Comparison of ENCODE assay signal across 7 cellular contexts in genomic region chr12:6534914-6535696, GRCh38. TPM values are rescaled to one million over a fixed set of nuclear protein-coding genes. Genes with fewer than 3 reads are reported as not detected.
DNase-seq lines count a peak whose midpoint lies in the region; ATAC-seq and TF ChIP-seq lines count a peak whose summit lies in the region.

No MANE protein-coding gene starts in this region.

- in situ Hi-C loops in GM13977 (cut with MboI; ENCODE audit: low pct_unique_long_range_greater_than_20kb, low sequenced_read_pairs, unreplicated experiment) = loop anchor here (10.0 kb wide), 1 partner anchor 110 kb away; no protein-coding TSS in a partner anchor

- peaks cover 35% of the 10 kb centered on the region for H3K36me3 Mint-ChIP-seq in activated T-cell treated with anti-CD3 and anti-CD28 coated beads, Interleukin-2, amount 50 U/mL, for 4 hours (ENCODE audit: insufficient read depth)
- H3K36me3 Mint-ChIP-seq in stimulated activated effector memory CD8-positive, alpha-beta T cell treated with anti-CD3 and anti-CD28 coated beads, Interleukin-12 subunit alpha, Interleukin-12 subunit beta, amount 100 ng/mL, for 72 hours = peaks cover 100% of the 10 kb centered on the region

- no peaks in the 10 kb centered on the region for H4K20me1 ChIP-seq in OCI-LY1 (ENCODE audit: insufficient read depth, low read length)

- H3K4me1 ChIP-seq in OCI-LY1 (ENCODE audit: insufficient read depth, low read length, severe bottlenecking) (peaks cover 66% of the 10 kb centered on the region), esophagus (ENCODE audit: control insufficient read depth in 2 of 2, insufficient read depth in 2 of 2, low read length in 1 of 2) (peaks cover 5 to 34% of the 10 kb centered on the region in 2 donors), muscle layer of duodenum (ENCODE audit: control insufficient read depth in 1 of 2, insufficient read depth in 2 of 2, low read length in 2 of 2) (peaks cover 18 to 53% of the 10 kb centered on the region in 2 donors)

- TF ChIP-seq CTCF in GM13977 (IDR thresholded peaks at IDR 0.05; ENCODE audit: extremely low read depth, insufficient read depth, missing control alignments) = no peak
- no peak for TF ChIP-seq CTCF in OCI-LY1 (IDR thresholded peaks at IDR 0.05; ENCODE audit: low read length)

- H3K27ac ChIP-seq in OCI-LY1 (ENCODE audit: low read depth, low read length, poor library complexity, severe bottlenecking) (peak overlapping the region; percentile 85), esophagus (ENCODE audit: low read depth in 2 of 2, low read length in 1 of 2) (peak overlapping the region; percentile 99), muscle layer of duodenum (ENCODE audit: low read length) (peak overlapping the region; percentile 96)

- H3F3A ChIP-seq in OCI-LY1 (ENCODE audit: insufficient read depth, low read length) = no peaks in the 10 kb centered on the region; the same call in none of the 2 replicates

- ATAC-seq in HG03342 (IDR thresholded peaks at IDR 0.05; ENCODE audit: unreplicated experiment) = peak; percentile 6
- ATAC-seq in activated T-cell treated with anti-CD3 and anti-CD28 coated beads, Interleukin-2, amount 50 U/mL, for 4 hours = peak; percentile 11 to 14
- peak; percentile 33 for ATAC-seq in stimulated activated effector memory CD8-positive, alpha-beta T cell treated with anti-CD3 and anti-CD28 coated beads, Interleukin-12 subunit alpha, Interleukin-12 subunit beta, amount 100 ng/mL, for 72 hours

- no peaks in the 10 kb centered on the region for H3K9me2 ChIP-seq in OCI-LY1 (ENCODE audit: low read depth, low read length)

- peaks cover 53% of the 10 kb centered on the region for H3K4me1 Mint-ChIP-seq in activated T-cell treated with anti-CD3 and anti-CD28 coated beads, Interleukin-2, amount 50 U/mL, for 4 hours (ENCODE audit: low read depth)
- H3K4me1 Mint-ChIP-seq in stimulated activated effector memory CD8-positive, alpha-beta T cell treated with anti-CD3 and anti-CD28 coated beads, Interleukin-12 subunit alpha, Interleukin-12 subunit beta, amount 100 ng/mL, for 72 hours = peaks cover 76% of the 10 kb centered on the region

- 0 to 1% methylated on average over 52 to 55 of the region's 55 CpGs for WGBS in esophagus, 2 donors

- peaks cover 74% of the 10 kb centered on the region for H3K36me3 ChIP-seq in OCI-LY1 (ENCODE audit: insufficient read depth, low read length)
- peaks cover 8 to 31% of the 10 kb centered on the region in 2 donors for H3K36me3 ChIP-seq in esophagus (ENCODE audit: control insufficient read depth in 2 of 2, insufficient read depth in 2 of 2, low read length in 1 of 2)
- peaks cover 34 to 41% of the 10 kb centered on the region in 2 donors for H3K36me3 ChIP-seq in muscle layer of duodenum (ENCODE audit: control insufficient read depth in 1 of 2, insufficient read depth in 2 of 2, low read length in 2 of 2)

- H3K27me3 Mint-ChIP-seq in activated T-cell treated with anti-CD3 and anti-CD28 coated beads, Interleukin-2, amount 50 U/mL, for 4 hours (ENCODE audit: low read depth) = no peaks in the 10 kb centered on the region

- H3K27ac Mint-ChIP-seq in stimulated activated effector memory CD8-positive, alpha-beta T cell treated with anti-CD3 and anti-CD28 coated beads, Interleukin-12 subunit alpha, Interleukin-12 subunit beta, amount 100 ng/mL, for 72 hours = peak overlapping the region; percentile 100

- H3K4me3 Mint-ChIP-seq in activated T-cell treated with anti-CD3 and anti-CD28 coated beads, Interleukin-2, amount 50 U/mL, for 4 hours = peak overlapping the region; percentile 97
- peak overlapping the region; percentile 99 for H3K4me3 Mint-ChIP-seq in stimulated activated effector memory CD8-positive, alpha-beta T cell treated with anti-CD3 and anti-CD28 coated beads, Interleukin-12 subunit alpha, Interleukin-12 subunit beta, amount 100 ng/mL, for 72 hours

- H3K9me3 Mint-ChIP-seq in activated T-cell treated with anti-CD3 and anti-CD28 coated beads, Interleukin-2, amount 50 U/mL, for 4 hours = no peaks in the 10 kb centered on the region
- no peaks in the 10 kb centered on the region for H3K9me3 Mint-ChIP-seq in stimulated activated effector memory CD8-positive, alpha-beta T cell treated with anti-CD3 and anti-CD28 coated beads, Interleukin-12 subunit alpha, Interleukin-12 subunit beta, amount 100 ng/mL, for 72 hours

- H3K9me3 ChIP-seq in OCI-LY1 (ENCODE audit: low read length) (no peaks in the 10 kb centered on the region), esophagus (ENCODE audit: control insufficient read depth in 2 of 2, insufficient read depth in 1 of 2, low read depth in 1 of 2, low read length in 1 of 2) (no peaks in the 10 kb centered on the region), muscle layer of duodenum (ENCODE audit: control insufficient read depth in 1 of 2, low read length in 2 of 2) (no peaks in the 10 kb centered on the region)

- peak; percentile 65 for DNase-seq in GM13977 (ENCODE audit: low spot score)
- DNase-seq in activated T-cell treated with anti-CD3 and anti-CD28 coated beads, Interleukin-2, amount 50 U/mL, for 4 hours = peak; percentile 66
- peak; percentile 65 to 93 for DNase-seq in stimulated activated effector memory CD8-positive, alpha-beta T cell treated with anti-CD3 and anti-CD28 coated beads, Interleukin-12 subunit alpha, Interleukin-12 subunit beta, amount 100 ng/mL, for 72 hours (ENCODE audit: low spot score in 2 of 2)

- peak overlapping the region; percentile 98 for H3K4me3 ChIP-seq in OCI-LY1 (ENCODE audit: low read depth, low read length, poor library complexity, severe bottlenecking)
- peak overlapping the region; percentile 89 to 98 for H3K4me3 ChIP-seq in esophagus (ENCODE audit: low read depth in 1 of 2, low read length in 2 of 2)
- peak overlapping the region; percentile 88 to 98 for H3K4me3 ChIP-seq in muscle layer of duodenum (ENCODE audit: low read depth in 1 of 2, low read length in 2 of 2)

- H3K27me3 ChIP-seq in OCI-LY1 (ENCODE audit: insufficient read depth, low read length) = no peaks in the 10 kb centered on the region
- no peaks in the 10 kb centered on the region for H3K27me3 ChIP-seq in esophagus (ENCODE audit: control insufficient read depth in 1 of 2, insufficient read depth in 2 of 2, low read length in 2 of 2)
- no peaks in the 10 kb centered on the region for H3K27me3 ChIP-seq in muscle layer of duodenum (ENCODE audit: low read depth, low read length)

- H3K9ac ChIP-seq in OCI-LY1 (ENCODE audit: low read length) = peak overlapping the region; percentile 92

- peak overlapping the region; percentile 91 for H3K4me2 ChIP-seq in OCI-LY1 (ENCODE audit: low read length)

- no peak overlapping the region for H2AFZ ChIP-seq in OCI-LY1 (ENCODE audit: low read length)

- peaks cover 17% of the 10 kb centered on the region for H3K79me2 ChIP-seq in OCI-LY1 (ENCODE audit: insufficient read depth, low read length)

RNA-seq across cellular contexts. Expression of gene GAPDH, which starts 0.8 kb away (rescaled TPM):
- 1,000 to 10,000 TPM; 4,635 to 5,387 (median 5,019) TPM for total RNA-seq in activated T-cell treated with anti-CD3 and anti-CD28 coated beads, Interleukin-2, amount 50 U/mL, for 4 hours
- 1,000 to 10,000 TPM; 2,765 to 3,567 TPM for polyA plus RNA-seq in esophagus

RNA-seq across cellular contexts. Expression of gene IFFO1, which starts 20.7 kb away (rescaled TPM):
- 10 to 100 TPM in 1 of 3 donors, 1 to 10 TPM in 2; 8.5 to 10.2 (median 9.8) TPM for total RNA-seq in activated T-cell treated with anti-CD3 and anti-CD28 coated beads, Interleukin-2, amount 50 U/mL, for 4 hours
- polyA plus RNA-seq in esophagus = 1 to 10 TPM; 5.7 TPM

RNA-seq across cellular contexts. Expression of gene NOP2, which starts 33.0 kb away (rescaled TPM):
- total RNA-seq in activated T-cell treated with anti-CD3 and anti-CD28 coated beads, Interleukin-2, amount 50 U/mL, for 4 hours = 100 to 1,000 TPM; 267 to 300 (median 270) TPM
- polyA plus RNA-seq in esophagus = 10 to 100 TPM; 26.3 to 41.6 TPM

RNA-seq across cellular contexts. Expression of gene NCAPD2, which starts 41.2 kb away (rescaled TPM):
- total RNA-seq in activated T-cell treated with anti-CD3 and anti-CD28 coated beads, Interleukin-2, amount 50 U/mL, for 4 hours = 10 to 100 TPM; 29.8 to 36.1 (median 32.9) TPM
- 10 to 100 TPM; 10.2 to 13.7 TPM for polyA plus RNA-seq in esophagus

RNA-seq across cellular contexts. Expression of gene MRPL51, which starts 42.0 kb away (rescaled TPM):
- total RNA-seq in activated T-cell treated with anti-CD3 and anti-CD28 coated beads, Interleukin-2, amount 50 U/mL, for 4 hours = 100 to 1,000 TPM; 249 to 262 (median 256) TPM
- 100 to 1,000 TPM in 1 of 2 donors, 10 to 100 TPM in 1; 60.7 to 124 TPM for polyA plus RNA-seq in esophagus

Comparison
In these comparisons a context has a peak if more than half of its experiments do, and no peak if none do; other contexts are left out.
1. Peak in every context shown above with its lines: DNase-seq, ATAC-seq, H3K4me3 ChIP-seq and H3K27ac ChIP-seq.